Comparison of ENCODE assay signal across 9 cellular contexts in the genomic region with DNA sequence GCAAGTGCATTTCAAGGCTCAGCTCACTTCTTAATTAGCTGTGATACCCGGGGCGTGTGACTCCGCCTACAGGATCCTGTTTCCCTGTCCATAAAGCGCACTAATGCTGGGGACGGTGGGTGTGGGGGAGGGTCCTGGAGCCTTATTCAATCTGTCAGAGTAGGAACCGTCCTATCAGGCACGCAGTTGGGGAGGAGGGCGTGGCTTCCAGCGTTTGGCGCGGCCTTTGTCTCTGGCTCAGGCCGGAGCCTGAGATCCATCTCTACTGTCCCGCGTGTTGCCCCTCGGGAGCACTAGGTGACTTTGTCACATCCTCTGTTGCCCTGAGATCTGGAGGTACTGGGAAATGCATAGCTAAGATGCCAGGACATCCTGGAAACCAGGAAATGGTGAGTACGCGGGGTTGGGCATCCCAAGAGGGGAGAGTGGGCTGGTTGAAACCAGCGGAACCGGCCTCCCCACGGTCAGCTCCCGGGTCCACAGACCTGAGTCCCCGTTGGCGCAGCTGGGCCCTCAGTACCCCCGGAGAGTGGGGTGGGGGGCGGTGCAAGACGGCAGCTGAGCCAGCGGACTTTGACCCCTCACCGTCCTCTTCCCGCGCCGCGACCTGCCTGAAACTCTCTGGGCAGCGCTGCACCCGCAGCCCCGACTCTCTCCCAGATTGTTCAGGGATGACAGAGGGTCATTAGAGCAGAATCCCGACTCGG.
DNase-seq lines count a peak whose midpoint lies in the region; ATAC-seq and TF ChIP-seq lines count a peak whose summit lies in the region.
"Had no signal": no experiment of that assay in that cellular context is flagged by ENCODE, and none has a peak within 500 bp of the region (broad histone marks: within the 10 kb centered on the region; RNA-seq: fewer than 3 reads in every experiment).

No MANE protein-coding gene starts in this region.

- peak overlapping the region; percentile 53 to 60 for H3K4me3 ChIP-seq in muscle layer of duodenum (ENCODE audit: low read depth in 1 of 2, low read length in 2 of 2)

- POLR2A ChIA-PET in HEK293T (lab: Yijun Ruan, JAX) = interaction anchor here (0.6 to 1.9 kb wide), 5 partner anchors 11 to 39 kb away, joined by 3 to 9 read pairs (median 4); no protein-coding TSS in a partner anchor

- ATAC-seq in effector memory CD8-positive, alpha-beta T cell (replicated peaks) = peak; percentile 65

- H3K9me3 Mint-ChIP-seq in T-helper 2 cell treated with Interferon-gamma antibody and Interleukin-4, amounts not matched to agents 5 μg/mL and 100 μg/mL, for 36 hours = peaks cover 12% of the 10 kb centered on the region
- H3K9me3 Mint-ChIP-seq in effector memory CD8-positive, alpha-beta T cell = no peaks in the 10 kb centered on the region
- peaks cover 7% of the 10 kb centered on the region for H3K9me3 Mint-ChIP-seq in type B pancreatic cell

- H3K27ac Mint-ChIP-seq in T-helper 2 cell treated with Interferon-gamma antibody and Interleukin-4, amounts not matched to agents 5 μg/mL and 100 μg/mL, for 36 hours = peak overlapping the region; percentile 73
- no peak overlapping the region for H3K27ac Mint-ChIP-seq in effector memory CD8-positive, alpha-beta T cell
- peak overlapping the region; percentile 88 for H3K27ac Mint-ChIP-seq in type B pancreatic cell
- H3K27ac Mint-ChIP-seq: CD4-positive, CD25-positive, alpha-beta regulatory T cell had no signal

- no peaks in the 10 kb centered on the region for H3K9me3 ChIP-seq in muscle layer of duodenum (ENCODE audit: control insufficient read depth in 1 of 2, low read length in 2 of 2)

- peak; percentile 18 to 58 for DNase-seq in activated CD4-positive, alpha-beta T cell treated with anti-CD3 and anti-CD28 coated beads for 24 hours (ENCODE audit: low read depth in 2 of 2)
- DNase-seq in activated CD4-positive, alpha-beta T cell treated with anti-CD3 and anti-CD28 coated beads, Interleukin-2, amount 50 U/mL, for 1 hour = no peak
- DNase-seq in HEK293T (ENCODE audit: extremely low spot score) = peak; percentile 92
- peak; percentile 36 for DNase-seq in NCI-H1417 treated with DMSO at 0.1 percent for 48 hours (lab: John Stamatoyannopoulos, UW)
- peak; percentile 67 for DNase-seq in T-helper 2 cell treated with Interferon-gamma antibody and Interleukin-4, amounts not matched to agents 5 μg/mL and 100 μg/mL, for 36 hours (ENCODE audit: low spot score)
- no peak for DNase-seq in effector memory CD8-positive, alpha-beta T cell
- DNase-seq in type B pancreatic cell (ENCODE audit: extremely low spot score, unreplicated experiment) = peak; percentile 90

- H3K27me3 ChIP-seq in muscle layer of duodenum (ENCODE audit: low read depth, low read length) = peaks cover 15% of the 10 kb centered on the region

- H3K27ac ChIP-seq in muscle layer of duodenum (ENCODE audit: low read length) = no peak overlapping the region

- H3K27me3 Mint-ChIP-seq in T-helper 2 cell treated with Interferon-gamma antibody and Interleukin-4, amounts not matched to agents 5 μg/mL and 100 μg/mL, for 36 hours (ENCODE audit: low read depth) = peaks cover 28% of the 10 kb centered on the region
- H3K27me3 Mint-ChIP-seq in effector memory CD8-positive, alpha-beta T cell = peaks cover 55 to 70% of the 10 kb centered on the region in 2 donors
- peaks cover 16% of the 10 kb centered on the region for H3K27me3 Mint-ChIP-seq in type B pancreatic cell

- H3K4me1 ChIP-seq in muscle layer of duodenum (ENCODE audit: control insufficient read depth in 1 of 2, insufficient read depth in 2 of 2, low read length in 2 of 2) = peaks cover 0 to 8% of the 10 kb centered on the region in 2 donors

- peak overlapping the region; percentile 86 for H3K4me3 Mint-ChIP-seq in T-helper 2 cell treated with Interferon-gamma antibody and Interleukin-4, amounts not matched to agents 5 μg/mL and 100 μg/mL, for 36 hours
- peak overlapping the region; percentile 75 to 76 for H3K4me3 Mint-ChIP-seq in effector memory CD8-positive, alpha-beta T cell
- H3K4me3 Mint-ChIP-seq in type B pancreatic cell = peak overlapping the region; percentile 98

- CTCF ChIA-PET in HEK293T (lab: Yijun Ruan, JAX) = interaction anchor here (0.6 to 1.2 kb wide), 2 partner anchors 11 to 38 kb away, joined by 4 to 13 read pairs; no protein-coding TSS in a partner anchor

- H3K36me3 ChIP-seq in muscle layer of duodenum (ENCODE audit: control insufficient read depth in 1 of 2, insufficient read depth in 2 of 2, low read length in 2 of 2) = no peaks in the 10 kb centered on the region

- H3K36me3 Mint-ChIP-seq in T-helper 2 cell treated with Interferon-gamma antibody and Interleukin-4, amounts not matched to agents 5 μg/mL and 100 μg/mL, for 36 hours (ENCODE audit: low read depth) = no peaks in the 10 kb centered on the region
- H3K36me3 Mint-ChIP-seq in effector memory CD8-positive, alpha-beta T cell (ENCODE audit: insufficient read depth) = no peaks in the 10 kb centered on the region
- H3K36me3 Mint-ChIP-seq in type B pancreatic cell = peaks cover 11% of the 10 kb centered on the region
- H3K36me3 Mint-ChIP-seq: CD4-positive, CD25-positive, alpha-beta regulatory T cell had no signal

- peaks cover 5% of the 10 kb centered on the region for H3K4me1 Mint-ChIP-seq in T-helper 2 cell treated with Interferon-gamma antibody and Interleukin-4, amounts not matched to agents 5 μg/mL and 100 μg/mL, for 36 hours (ENCODE audit: low read depth)
- H3K4me1 Mint-ChIP-seq in effector memory CD8-positive, alpha-beta T cell (ENCODE audit: low read depth in 2 of 2) = peaks cover 5 to 7% of the 10 kb centered on the region in 2 donors
- peaks cover 15% of the 10 kb centered on the region for H3K4me1 Mint-ChIP-seq in type B pancreatic cell (ENCODE audit: unreplicated experiment)

- no peak for TF ChIP-seq CTCF in type B pancreatic cell (conservative IDR thresholded peaks at IDR 0.05)

TF ChIP-seq in HEK293T, 16 proteins besides CTCF, POLR2A, EP300 and RAD21:
- TF ChIP-seq L3MBTL2 (conservative IDR thresholded peaks at IDR 0.05) (peak; percentile 73), ELF4 (IDR thresholded peaks at IDR 0.05) (peak; percentile 53; the same call in 1 of the 2 replicates), HDGF (IDR thresholded peaks at IDR 0.05; ENCODE audit: borderline replicate concordance) (no peak)
- TF ChIP-seq, protein P1, sequence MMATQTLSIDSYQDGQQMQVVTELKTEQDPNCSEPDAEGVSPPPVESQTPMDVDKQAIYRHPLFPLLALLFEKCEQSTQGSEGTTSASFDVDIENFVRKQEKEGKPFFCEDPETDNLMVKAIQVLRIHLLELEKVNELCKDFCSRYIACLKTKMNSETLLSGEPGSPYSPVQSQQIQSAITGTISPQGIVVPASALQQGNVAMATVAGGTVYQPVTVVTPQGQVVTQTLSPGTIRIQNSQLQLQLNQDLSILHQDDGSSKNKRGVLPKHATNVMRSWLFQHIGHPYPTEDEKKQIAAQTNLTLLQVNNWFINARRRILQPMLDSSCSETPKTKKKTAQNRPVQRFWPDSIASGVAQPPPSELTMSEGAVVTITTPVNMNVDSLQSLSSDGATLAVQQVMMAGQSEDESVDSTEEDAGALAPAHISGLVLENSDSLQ (IDR thresholded peaks at IDR 0.05) = peak; percentile 88

Comparison
In these comparisons a context has a peak if more than half of its experiments do, and no peak if none do; other contexts are left out.
1. DNase-seq: peak in activated CD4-positive, alpha-beta T cell treated with anti-CD3 and anti-CD28 coated beads for 24 hours (2 of 2), HEK293T (single experiment), NCI-H1417 treated with DMSO at 0.1 percent for 48 hours (single experiment), T-helper 2 cell treated with Interferon-gamma antibody and Interleukin-4, amounts not matched to agents 5 μg/mL and 100 μg/mL, for 36 hours (single experiment) and type B pancreatic cell (single experiment); none in activated CD4-positive, alpha-beta T cell treated with anti-CD3 and anti-CD28 coated beads, Interleukin-2, amount 50 U/mL, for 1 hour (single experiment) and effector memory CD8-positive, alpha-beta T cell (0 of 3).
2. H3K27ac Mint-ChIP-seq: peak in T-helper 2 cell treated with Interferon-gamma antibody and Interleukin-4, amounts not matched to agents 5 μg/mL and 100 μg/mL, for 36 hours (single experiment) and type B pancreatic cell (single experiment); none in effector memory CD8-positive, alpha-beta T cell (0 of 2).
3. Peak in every context shown above with its lines, with median percentiles within 50 percentile points of each other: H3K4me3 Mint-ChIP-seq.